Comparison of ENCODE assay signal across 1 cellular context in the genomic region with DNA sequence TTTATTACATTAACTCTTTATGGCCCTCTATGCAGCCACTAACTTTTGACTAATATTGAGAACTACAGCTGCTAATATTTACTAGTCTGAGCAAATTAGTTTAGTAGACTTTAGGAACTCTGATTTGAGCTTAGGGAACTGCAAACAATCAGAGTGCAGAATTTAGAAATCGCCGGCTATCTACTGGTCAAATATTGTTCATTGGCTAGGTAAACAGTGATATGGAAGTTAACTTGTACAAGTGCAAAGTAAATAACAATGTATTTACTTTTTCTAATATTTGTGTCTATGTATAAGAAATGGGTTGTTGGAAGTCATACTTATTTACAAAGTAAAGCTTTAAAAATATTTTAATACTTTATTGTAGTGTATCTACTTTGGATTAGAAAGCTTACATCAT.
TF ChIP-seq lines count a peak whose summit lies in the region.

No MANE protein-coding gene starts in this region.

TF ChIP-seq in HepG2, 621 proteins besides CTCF, POLR2A, EP300 and RAD21 (continued from another document and continues in another):
- TF ChIP-seq, protein P1, sequence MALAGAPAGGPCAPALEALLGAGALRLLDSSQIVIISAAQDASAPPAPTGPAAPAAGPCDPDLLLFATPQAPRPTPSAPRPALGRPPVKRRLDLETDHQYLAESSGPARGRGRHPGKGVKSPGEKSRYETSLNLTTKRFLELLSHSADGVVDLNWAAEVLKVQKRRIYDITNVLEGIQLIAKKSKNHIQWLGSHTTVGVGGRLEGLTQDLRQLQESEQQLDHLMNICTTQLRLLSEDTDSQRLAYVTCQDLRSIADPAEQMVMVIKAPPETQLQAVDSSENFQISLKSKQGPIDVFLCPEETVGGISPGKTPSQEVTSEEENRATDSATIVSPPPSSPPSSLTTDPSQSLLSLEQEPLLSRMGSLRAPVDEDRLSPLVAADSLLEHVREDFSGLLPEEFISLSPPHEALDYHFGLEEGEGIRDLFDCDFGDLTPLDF (CRISPR knock-in tag; IDR thresholded peaks at IDR 0.05), result no peak
- TF ChIP-seq SMARCE1 (IDR thresholded peaks at IDR 0.05; ENCODE audit: borderline replicate concordance), result no peak
- TF ChIP-seq, protein P2, sequence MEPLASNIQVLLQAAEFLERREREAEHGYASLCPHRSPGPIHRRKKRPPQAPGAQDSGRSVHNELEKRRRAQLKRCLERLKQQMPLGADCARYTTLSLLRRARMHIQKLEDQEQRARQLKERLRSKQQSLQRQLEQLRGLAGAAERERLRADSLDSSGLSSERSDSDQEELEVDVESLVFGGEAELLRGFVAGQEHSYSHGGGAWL (CRISPR knock-in tag; IDR thresholded peaks at IDR 0.05), result no peak
- no peak for TF ChIP-seq ASH2L (IDR thresholded peaks at IDR 0.05; ENCODE audit: insufficient read length, low read depth, low read length)
- TF ChIP-seq, protein P3, sequence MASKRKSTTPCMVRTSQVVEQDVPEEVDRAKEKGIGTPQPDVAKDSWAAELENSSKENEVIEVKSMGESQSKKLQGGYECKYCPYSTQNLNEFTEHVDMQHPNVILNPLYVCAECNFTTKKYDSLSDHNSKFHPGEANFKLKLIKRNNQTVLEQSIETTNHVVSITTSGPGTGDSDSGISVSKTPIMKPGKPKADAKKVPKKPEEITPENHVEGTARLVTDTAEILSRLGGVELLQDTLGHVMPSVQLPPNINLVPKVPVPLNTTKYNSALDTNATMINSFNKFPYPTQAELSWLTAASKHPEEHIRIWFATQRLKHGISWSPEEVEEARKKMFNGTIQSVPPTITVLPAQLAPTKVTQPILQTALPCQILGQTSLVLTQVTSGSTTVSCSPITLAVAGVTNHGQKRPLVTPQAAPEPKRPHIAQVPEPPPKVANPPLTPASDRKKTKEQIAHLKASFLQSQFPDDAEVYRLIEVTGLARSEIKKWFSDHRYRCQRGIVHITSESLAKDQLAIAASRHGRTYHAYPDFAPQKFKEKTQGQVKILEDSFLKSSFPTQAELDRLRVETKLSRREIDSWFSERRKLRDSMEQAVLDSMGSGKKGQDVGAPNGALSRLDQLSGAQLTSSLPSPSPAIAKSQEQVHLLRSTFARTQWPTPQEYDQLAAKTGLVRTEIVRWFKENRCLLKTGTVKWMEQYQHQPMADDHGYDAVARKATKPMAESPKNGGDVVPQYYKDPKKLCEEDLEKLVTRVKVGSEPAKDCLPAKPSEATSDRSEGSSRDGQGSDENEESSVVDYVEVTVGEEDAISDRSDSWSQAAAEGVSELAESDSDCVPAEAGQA (IDR thresholded peaks at IDR 0.05; ENCODE audit: low read depth), result no peak
- TF ChIP-seq, protein P3 (CRISPR knock-in tag; IDR thresholded peaks at IDR 0.05; ENCODE audit: borderline replicate concordance), result no peak
- TF ChIP-seq RARG (CRISPR knock-in tag; IDR thresholded peaks at IDR 0.05; ENCODE audit: low read depth), result no peak
- TF ChIP-seq, protein P4, sequence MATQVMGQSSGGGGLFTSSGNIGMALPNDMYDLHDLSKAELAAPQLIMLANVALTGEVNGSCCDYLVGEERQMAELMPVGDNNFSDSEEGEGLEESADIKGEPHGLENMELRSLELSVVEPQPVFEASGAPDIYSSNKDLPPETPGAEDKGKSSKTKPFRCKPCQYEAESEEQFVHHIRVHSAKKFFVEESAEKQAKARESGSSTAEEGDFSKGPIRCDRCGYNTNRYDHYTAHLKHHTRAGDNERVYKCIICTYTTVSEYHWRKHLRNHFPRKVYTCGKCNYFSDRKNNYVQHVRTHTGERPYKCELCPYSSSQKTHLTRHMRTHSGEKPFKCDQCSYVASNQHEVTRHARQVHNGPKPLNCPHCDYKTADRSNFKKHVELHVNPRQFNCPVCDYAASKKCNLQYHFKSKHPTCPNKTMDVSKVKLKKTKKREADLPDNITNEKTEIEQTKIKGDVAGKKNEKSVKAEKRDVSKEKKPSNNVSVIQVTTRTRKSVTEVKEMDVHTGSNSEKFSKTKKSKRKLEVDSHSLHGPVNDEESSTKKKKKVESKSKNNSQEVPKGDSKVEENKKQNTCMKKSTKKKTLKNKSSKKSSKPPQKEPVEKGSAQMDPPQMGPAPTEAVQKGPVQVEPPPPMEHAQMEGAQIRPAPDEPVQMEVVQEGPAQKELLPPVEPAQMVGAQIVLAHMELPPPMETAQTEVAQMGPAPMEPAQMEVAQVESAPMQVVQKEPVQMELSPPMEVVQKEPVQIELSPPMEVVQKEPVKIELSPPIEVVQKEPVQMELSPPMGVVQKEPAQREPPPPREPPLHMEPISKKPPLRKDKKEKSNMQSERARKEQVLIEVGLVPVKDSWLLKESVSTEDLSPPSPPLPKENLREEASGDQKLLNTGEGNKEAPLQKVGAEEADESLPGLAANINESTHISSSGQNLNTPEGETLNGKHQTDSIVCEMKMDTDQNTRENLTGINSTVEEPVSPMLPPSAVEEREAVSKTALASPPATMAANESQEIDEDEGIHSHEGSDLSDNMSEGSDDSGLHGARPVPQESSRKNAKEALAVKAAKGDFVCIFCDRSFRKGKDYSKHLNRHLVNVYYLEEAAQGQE (IDR thresholded peaks at IDR 0.05; ENCODE audit: borderline replicate concordance in 1 of 2, low read depth in 1 of 2, low read length in 2 of 2), result no peak
- TF ChIP-seq ZNF841 (CRISPR knock-in tag; IDR thresholded peaks at IDR 0.05; ENCODE audit: borderline replicate concordance), result no peak
- no peak for TF ChIP-seq MLLT10 (CRISPR knock-in tag; IDR thresholded peaks at IDR 0.05)
- TF ChIP-seq, protein P5, sequence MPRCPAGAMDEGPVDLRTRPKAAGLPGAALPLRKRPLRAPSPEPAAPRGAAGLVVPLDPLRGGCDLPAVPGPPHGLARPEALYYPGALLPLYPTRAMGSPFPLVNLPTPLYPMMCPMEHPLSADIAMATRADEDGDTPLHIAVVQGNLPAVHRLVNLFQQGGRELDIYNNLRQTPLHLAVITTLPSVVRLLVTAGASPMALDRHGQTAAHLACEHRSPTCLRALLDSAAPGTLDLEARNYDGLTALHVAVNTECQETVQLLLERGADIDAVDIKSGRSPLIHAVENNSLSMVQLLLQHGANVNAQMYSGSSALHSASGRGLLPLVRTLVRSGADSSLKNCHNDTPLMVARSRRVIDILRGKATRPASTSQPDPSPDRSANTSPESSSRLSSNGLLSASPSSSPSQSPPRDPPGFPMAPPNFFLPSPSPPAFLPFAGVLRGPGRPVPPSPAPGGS (CRISPR knock-in tag; IDR thresholded peaks at IDR 0.05), result no peak
- TF ChIP-seq, protein P6, sequence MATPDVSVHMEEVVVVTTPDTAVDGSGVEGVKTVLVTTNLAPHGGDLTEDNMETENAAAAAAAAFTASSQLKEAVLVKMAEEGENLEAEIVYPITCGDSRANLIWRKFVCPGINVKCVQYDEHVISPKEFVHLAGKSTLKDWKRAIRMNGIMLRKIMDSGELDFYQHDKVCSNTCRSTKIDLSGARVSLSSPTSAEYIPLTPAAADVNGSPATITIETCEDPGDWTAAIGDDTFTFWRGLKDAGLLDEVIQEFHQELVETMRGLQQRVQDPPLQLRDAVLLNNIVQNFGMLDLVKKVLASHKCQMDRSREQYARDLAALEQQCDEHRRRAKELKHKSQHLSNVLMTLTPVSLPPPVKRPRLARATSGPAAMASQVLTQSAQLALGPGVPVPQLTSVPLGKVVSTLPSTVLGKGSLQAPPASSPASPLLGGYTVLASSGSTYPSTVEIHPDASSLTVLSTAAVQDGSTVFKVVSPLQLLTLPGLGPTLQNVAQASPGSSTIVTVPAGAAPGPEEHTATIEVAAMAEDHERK (CRISPR knock-in tag; IDR thresholded peaks at IDR 0.05; ENCODE audit: low read depth), result no peak
- no peak for TF ChIP-seq PHF20 (CRISPR knock-in tag; IDR thresholded peaks at IDR 0.05)
- TF ChIP-seq, protein P7, sequence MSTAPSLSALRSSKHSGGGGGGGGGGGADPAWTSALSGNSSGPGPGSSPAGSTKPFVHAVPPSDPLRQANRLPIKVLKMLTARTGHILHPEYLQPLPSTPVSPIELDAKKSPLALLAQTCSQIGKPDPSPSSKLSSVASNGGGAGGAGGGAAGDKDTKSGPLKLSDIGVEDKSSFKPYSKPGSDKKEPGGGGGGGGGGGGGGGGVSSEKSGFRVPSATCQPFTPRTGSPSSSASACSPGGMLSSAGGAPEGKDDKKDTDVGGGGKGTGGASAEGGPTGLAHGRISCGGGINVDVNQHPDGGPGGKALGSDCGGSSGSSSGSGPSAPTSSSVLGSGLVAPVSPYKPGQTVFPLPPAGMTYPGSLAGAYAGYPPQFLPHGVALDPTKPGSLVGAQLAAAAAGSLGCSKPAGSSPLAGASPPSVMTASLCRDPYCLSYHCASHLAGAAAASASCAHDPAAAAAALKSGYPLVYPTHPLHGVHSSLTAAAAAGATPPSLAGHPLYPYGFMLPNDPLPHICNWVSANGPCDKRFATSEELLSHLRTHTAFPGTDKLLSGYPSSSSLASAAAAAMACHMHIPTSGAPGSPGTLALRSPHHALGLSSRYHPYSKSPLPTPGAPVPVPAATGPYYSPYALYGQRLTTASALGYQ (CRISPR knock-in tag; IDR thresholded peaks at IDR 0.05), result peak; percentile 81; the same call in 1 of the 2 replicates
- TF ChIP-seq, protein P8, sequence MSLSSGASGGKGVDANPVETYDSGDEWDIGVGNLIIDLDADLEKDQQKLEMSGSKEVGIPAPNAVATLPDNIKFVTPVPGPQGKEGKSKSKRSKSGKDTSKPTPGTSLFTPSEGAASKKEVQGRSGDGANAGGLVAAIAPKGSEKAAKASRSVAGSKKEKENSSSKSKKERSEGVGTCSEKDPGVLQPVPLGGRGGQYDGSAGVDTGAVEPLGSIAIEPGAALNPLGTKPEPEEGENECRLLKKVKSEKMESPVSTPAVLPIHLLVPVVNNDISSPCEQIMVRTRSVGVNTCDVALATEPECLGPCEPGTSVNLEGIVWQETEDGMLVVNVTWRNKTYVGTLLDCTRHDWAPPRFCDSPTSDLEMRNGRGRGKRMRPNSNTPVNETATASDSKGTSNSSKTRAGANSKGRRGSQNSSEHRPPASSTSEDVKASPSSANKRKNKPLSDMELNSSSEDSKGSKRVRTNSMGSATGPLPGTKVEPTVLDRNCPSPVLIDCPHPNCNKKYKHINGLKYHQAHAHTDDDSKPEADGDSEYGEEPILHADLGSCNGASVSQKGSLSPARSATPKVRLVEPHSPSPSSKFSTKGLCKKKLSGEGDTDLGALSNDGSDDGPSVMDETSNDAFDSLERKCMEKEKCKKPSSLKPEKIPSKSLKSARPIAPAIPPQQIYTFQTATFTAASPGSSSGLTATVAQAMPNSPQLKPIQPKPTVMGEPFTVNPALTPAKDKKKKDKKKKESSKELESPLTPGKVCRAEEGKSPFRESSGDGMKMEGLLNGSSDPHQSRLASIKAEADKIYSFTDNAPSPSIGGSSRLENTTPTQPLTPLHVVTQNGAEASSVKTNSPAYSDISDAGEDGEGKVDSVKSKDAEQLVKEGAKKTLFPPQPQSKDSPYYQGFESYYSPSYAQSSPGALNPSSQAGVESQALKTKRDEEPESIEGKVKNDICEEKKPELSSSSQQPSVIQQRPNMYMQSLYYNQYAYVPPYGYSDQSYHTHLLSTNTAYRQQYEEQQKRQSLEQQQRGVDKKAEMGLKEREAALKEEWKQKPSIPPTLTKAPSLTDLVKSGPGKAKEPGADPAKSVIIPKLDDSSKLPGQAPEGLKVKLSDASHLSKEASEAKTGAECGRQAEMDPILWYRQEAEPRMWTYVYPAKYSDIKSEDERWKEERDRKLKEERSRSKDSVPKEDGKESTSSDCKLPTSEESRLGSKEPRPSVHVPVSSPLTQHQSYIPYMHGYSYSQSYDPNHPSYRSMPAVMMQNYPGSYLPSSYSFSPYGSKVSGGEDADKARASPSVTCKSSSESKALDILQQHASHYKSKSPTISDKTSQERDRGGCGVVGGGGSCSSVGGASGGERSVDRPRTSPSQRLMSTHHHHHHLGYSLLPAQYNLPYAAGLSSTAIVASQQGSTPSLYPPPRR (CRISPR knock-in tag; IDR thresholded peaks at IDR 0.05; ENCODE audit: borderline replicate concordance), result peak; percentile 96
- TF ChIP-seq FOXP1 (IDR thresholded peaks at IDR 0.05), result no peak
- peak; percentile 56; the same call in 1 of the 2 replicates for TF ChIP-seq FOXP1 (CRISPR knock-in tag; IDR thresholded peaks at IDR 0.05)
- no peak for TF ChIP-seq ZNF3 (CRISPR knock-in tag; IDR thresholded peaks at IDR 0.05)
- TF ChIP-seq KDM2A (CRISPR knock-in tag; IDR thresholded peaks at IDR 0.05; ENCODE audit: borderline replicate concordance, low read depth), result no peak
- TF ChIP-seq PPARG (CRISPR knock-in tag; conservative IDR thresholded peaks at IDR 0.05), result no peak
- peak; percentile 95 for TF ChIP-seq TBX3 (IDR thresholded peaks at IDR 0.05; ENCODE audit: borderline replicate concordance)
- peak; percentile 45; the same call in 1 of the 2 replicates for TF ChIP-seq ISL2 (CRISPR knock-in tag; IDR thresholded peaks at IDR 0.05)
- TF ChIP-seq TBP (CRISPR knock-in tag; IDR thresholded peaks at IDR 0.05), result no peak
